ENCODE assay signal across 8 cellular contexts in genomic region chr2:10448208-10448645, GRCh38. TPM values are rescaled to one million over a fixed set of nuclear protein-coding genes. Genes with fewer than 3 reads are reported as not detected.
A peak's percentile ranks its signal among the peaks of the same experiment; 100 is the strongest.
DNase-seq lines count a peak whose midpoint lies in the region; ATAC-seq, FAIRE-seq and TF ChIP-seq lines count a peak whose summit lies in the region.

Gene ODC1 (minus strand): TSS chr2:10448327. CDS start chr2:10445032, 3,295 bp downstream.

- CTCF ChIA-PET in SK-N-SH (lab: Yijun Ruan, JAX) = interaction anchor here (0.6 to 9.9 kb wide), 8 partner anchors 11 to 376 kb away, joined by 3 to 138 read pairs (median 6); no protein-coding TSS in a partner anchor

- WGBS in SK-N-SH (ENCODE audit: low lambda C conversion rate) = 2% methylated on average over 20 of the region's 68 CpGs
- WGBS in pancreas, 2 donors = 0 to 1% methylated on average over 17 to 68 of the region's 68 CpGs
- WGBS in thyroid gland, 2 donors = 0% methylated on average over 3 of the region's 68 CpGs; no CpG with 5 or more reads in 1 of the 2 donors

- H3K4me3 ChIP-seq in GM08714 (ENCODE audit: low read length) (peak within 1 kb of the TSS; percentile 100), SK-N-SH (ENCODE audit: low read depth in 2 of 2, low read length in 1 of 2) (peak within 1 kb of the TSS; percentile 76 to 88), pancreas (peak within 1 kb of the TSS; percentile 47 to 71 (median 54)), thyroid gland (replicated peaks in 1 of 3) (peak within 1 kb of the TSS; percentile 44 to 80 (median 57))

- H3K36me3 ChIP-seq in SK-N-SH (replicated peaks in 1 of 2; ENCODE audit: control insufficient read depth in 1 of 2, insufficient read depth in 2 of 2, low read length in 1 of 2) (peaks cover 21% of the 10 kb centered on the region in 2 experiments), pancreas (peaks cover 1 to 15% (median 9%) of the 10 kb centered on the region in 3 donors), thyroid gland (peaks cover 14% of the 10 kb centered on the region in 2 donors)

- H3K4me1 ChIP-seq in SK-N-SH (ENCODE audit: control insufficient read depth in 1 of 2, insufficient read depth in 2 of 2, low read depth in 1 of 2, low read length in 1 of 2) (peaks cover 28 to 32% of the 10 kb centered on the region in 2 experiments), pancreas (peaks cover 9 to 25% (median 16%) of the 10 kb centered on the region in 3 donors), thyroid gland (peaks cover 28 to 51% of the 10 kb centered on the region in 2 donors)

- DNase-seq in NCI-H1092 (lab: John Stamatoyannopoulos, UW) (peak; percentile 84), SK-N-SH (peak; percentile 99), glomerular endothelial cell (ENCODE audit: extremely low read depth, low read depth, low spot score) (no peak), pancreas (peak; percentile 94 to 99 (median 98)), thyroid gland (peak; percentile 97 to 98)
- peak; percentile 99 for DNase-seq in activated naive CD4-positive, alpha-beta T cell treated with anti-CD3 and anti-CD28 coated beads, Interleukin-2, amount 50 U/mL, for 16 hours

- peak within 1 kb of the TSS; percentile 68 to 89 for H3K27ac ChIP-seq in SK-N-SH (ENCODE audit: low read depth in 2 of 2, low read length in 1 of 2)
- H3K27ac ChIP-seq in pancreas = peak within 1 kb of the TSS; percentile 91 to 97 (median 94)
- peak within 1 kb of the TSS; percentile 88 to 94 (median 91) for H3K27ac ChIP-seq in thyroid gland

- TF ChIP-seq POLR2A in thyroid gland (IDR thresholded peaks at IDR 0.05) = peak; percentile 76 to 82

- H3K79me2 ChIP-seq in SK-N-SH (ENCODE audit: insufficient read depth) = peaks cover 48% of the 10 kb centered on the region

- peaks cover 44% of the 10 kb centered on the region for H4K20me1 ChIP-seq in SK-N-SH (ENCODE audit: insufficient read depth)

- H3K4me2 ChIP-seq in SK-N-SH = peak within 1 kb of the TSS; percentile 96

- TF ChIP-seq CTCF in SK-N-SH (IDR thresholded peaks at IDR 0.05) (no peak), pancreas (IDR thresholded peaks at IDR 0.05) (no peak), thyroid gland (IDR thresholded peaks at IDR 0.05) (no peak)

- no peaks in the 10 kb centered on the region for H3K9me3 ChIP-seq in SK-N-SH
- H3K9me3 ChIP-seq in pancreas = no peaks in the 10 kb centered on the region
- no peaks in the 10 kb centered on the region for H3K9me3 ChIP-seq in thyroid gland

- peaks cover 7% of the 10 kb centered on the region for H3F3A ChIP-seq in SK-N-SH (replicated peaks; ENCODE audit: insufficient read depth)

- no peaks in the 10 kb centered on the region for H3K9me2 ChIP-seq in SK-N-SH

- POLR2A ChIA-PET in SK-N-SH (lab: Yijun Ruan, JAX) = interaction anchor here (0.8 to 1.9 kb wide), 13 partner anchors 10 to 405 kb away, joined by 3 to 11 read pairs (median 3); partner anchors contain the start of gene KLF11

- TF ChIP-seq RAD21 in SK-N-SH (IDR thresholded peaks at IDR 0.05; ENCODE audit: low read length) = no peak

- FAIRE-seq in pancreas (lab: Jason Lieb, UNC) = no peak

- ATAC-seq in HG02610 (IDR thresholded peaks at IDR 0.05; ENCODE audit: unreplicated experiment) (peak; percentile 68), pancreas (peak; percentile 80 to 86 (median 84))

- peak within 1 kb of the TSS; percentile 77 for H3K9ac ChIP-seq in SK-N-SH

- H2AFZ ChIP-seq in SK-N-SH (ENCODE audit: low read depth) = peak within 1 kb of the TSS; percentile 87

- no peaks in the 10 kb centered on the region for H3K27me3 ChIP-seq in SK-N-SH (ENCODE audit: insufficient read depth)
- H3K27me3 ChIP-seq in pancreas = no peaks in the 10 kb centered on the region
- H3K27me3 ChIP-seq in thyroid gland = no peaks in the 10 kb centered on the region

- intact Hi-C loops in pancreas (cut with DNase I) = loop anchor here in 1 of 3 donors (10.0 kb wide), 1 partner anchor 217 kb away; no protein-coding TSS in a partner anchor
- intact Hi-C loops in thyroid gland (cut with DNase I) = no loop called here

- peak in 1 of 2 experiments; percentile 18; a peak in 1 of 4 replicates for TF ChIP-seq EP300 in SK-N-SH (IDR thresholded peaks at IDR 0.05; ENCODE audit: borderline replicate concordance in 1 of 2, low read depth in 1 of 2, low read length in 1 of 2)

TF ChIP-seq in SK-N-SH, 30 proteins besides CTCF, POLR2A, EP300 and RAD21:
- TF ChIP-seq MAX (IDR thresholded peaks at IDR 0.05; ENCODE audit: low read depth) (no peak; the same call in 1 of the 2 replicates), TAF1 (IDR thresholded peaks at IDR 0.05; ENCODE audit: borderline replicate concordance, low read depth, low read length) (peak; percentile 85), REST (IDR thresholded peaks at IDR 0.05; ENCODE audit: low read depth, low read length) (peak; percentile 71; the same call in 1 of the 2 replicates), MXI1 (IDR thresholded peaks at IDR 0.05; ENCODE audit: low read depth, low read length) (0 out of 2 replicates have a peak, but pooled peaks have one; percentile 15), SIN3A (IDR thresholded peaks at IDR 0.05; ENCODE audit: borderline replicate concordance, low read depth, low read length) (peak; percentile 81; the same call in 1 of the 2 replicates), PBX3 (IDR thresholded peaks at IDR 0.05) (0 out of 2 replicates have a peak, but pooled peaks have one; percentile 21), POLR2AphosphoS5 (IDR thresholded peaks at IDR 0.05; ENCODE audit: low read depth, low read length) (peak; percentile 94; the same call in 1 of the 2 replicates), RXRA (IDR thresholded peaks at IDR 0.05; ENCODE audit: borderline replicate concordance, low read depth) (no peak)

RNA-seq across cellular contexts. Expression of gene ODC1, which starts in this region (rescaled TPM):
- polyA plus RNA-seq in SK-N-SH (2012; rRNA removed) (253 and 273 TPM in 2 replicates), pancreas (10 to 100 TPM in 1 of 2 donors, 1 to 10 TPM in 1; 9.3 to 29.5 TPM)
- polyA plus RNA-seq in SK-N-SH (2012; cell fraction: cytosol; rRNA removed) = 286 and 365 TPM in 2 replicates
- polyA plus RNA-seq in SK-N-SH (2012; cell fraction: nucleus; rRNA removed) = 192 and 200 TPM in 2 replicates
- total RNA-seq in glomerular endothelial cell (103 and 209 TPM in 2 replicates), pancreas (10 to 100 TPM; 12.9 to 52.2 (median 28.5) TPM), thyroid gland (100 to 1,000 TPM in 1 of 4 donors, 10 to 100 TPM in 3; 72.0 to 126 (median 84.9) TPM)

Comparison
In these comparisons a context has a peak if more than half of its experiments do, and no peak if none do; other contexts are left out.
1. RNA of gene ODC1 (polyA plus RNA-seq): 192 to 365 TPM in SK-N-SH; 9.3 to 29.5 TPM in pancreas; every median in the first group is over 4 times any median in the second.
2. Peak in every context shown above with its lines, with median percentiles within 50 percentile points of each other: H3K4me3 ChIP-seq and H3K27ac ChIP-seq.